Comparison of ENCODE assay signal across 1 cellular context in the genomic region with DNA sequence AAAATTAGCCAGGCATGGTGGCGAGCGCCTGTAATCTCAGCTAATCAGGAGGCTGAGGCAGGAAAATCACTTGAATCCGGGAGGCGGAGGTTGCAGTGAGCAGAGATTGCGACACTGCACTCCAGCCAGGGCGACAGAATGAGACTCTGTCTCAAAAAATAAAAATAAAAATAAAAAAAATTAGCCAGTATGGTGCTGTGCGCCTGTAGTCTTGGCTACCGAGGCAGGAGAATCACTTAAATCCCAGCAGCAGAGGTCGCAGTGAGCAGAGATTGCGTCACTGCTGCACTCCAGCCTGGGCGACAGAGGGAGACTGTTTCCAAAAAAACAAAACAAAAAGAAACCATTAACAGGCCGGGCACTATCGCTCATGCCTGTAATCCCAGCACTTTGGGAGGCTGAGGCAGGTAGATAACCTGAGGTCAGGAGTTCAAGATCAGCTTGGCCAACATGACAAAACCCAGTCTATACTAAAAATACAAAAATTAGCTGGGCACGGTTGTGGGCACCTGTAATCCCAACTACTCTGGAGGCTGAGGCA.
TF ChIP-seq lines count a peak whose summit lies in the region.
"Not testable (repeated sequence)": the region's sequence is repeated elsewhere in the genome, so short reads cannot be mapped to it uniquely, and the experiment has no call there.

No MANE protein-coding gene starts in this region.

TF ChIP-seq in HepG2, 621 proteins besides CTCF, POLR2A, EP300 and RAD21 (continued from another document and continues in another):
- 0 out of 2 replicates have a peak, but pooled peaks have one; percentile 36 for TF ChIP-seq ZHX2 (IDR thresholded peaks at IDR 0.05; ENCODE audit: low read depth)
- TF ChIP-seq ZHX2 (CRISPR knock-in tag; IDR thresholded peaks at IDR 0.05; ENCODE audit: borderline replicate concordance): not testable (repeated sequence)
- TF ChIP-seq ZNF232 (CRISPR knock-in tag; IDR thresholded peaks at IDR 0.05; ENCODE audit: borderline replicate concordance): 0 out of 2 replicates have a peak, but pooled peaks have one; percentile 34
- TF ChIP-seq CCAR2 (optimal IDR thresholded peaks at IDR 0.05; ENCODE audit: low read depth, low read length): peak; percentile 60
- peak; percentile 63 for TF ChIP-seq ZNF574 (CRISPR knock-in tag; IDR thresholded peaks at IDR 0.05)
- TF ChIP-seq NR2F2 (IDR thresholded peaks at IDR 0.05; ENCODE audit: borderline replicate concordance, low read depth): 0 out of 2 replicates have a peak, but pooled peaks have one; percentile 37
- peak; percentile 91 for TF ChIP-seq GATAD2A (CRISPR knock-in tag; IDR thresholded peaks at IDR 0.05)
- peak; percentile 60; the same call in 1 of the 2 replicates for TF ChIP-seq ARID4A (CRISPR knock-in tag; IDR thresholded peaks at IDR 0.05; ENCODE audit: borderline replicate concordance)
- TF ChIP-seq RXRB (CRISPR knock-in tag; IDR thresholded peaks at IDR 0.05; ENCODE audit: borderline replicate concordance): peak; percentile 70; the same call in 1 of the 2 replicates
- TF ChIP-seq FOXP4 (CRISPR knock-in tag; IDR thresholded peaks at IDR 0.05): peak; percentile 69
- TF ChIP-seq ZNF556 (CRISPR knock-in tag; IDR thresholded peaks at IDR 0.05; ENCODE audit: borderline replicate concordance): peak; percentile 48; the same call in 1 of the 2 replicates
- TF ChIP-seq ZNF224 (CRISPR knock-in tag; IDR thresholded peaks at IDR 0.05): peak; percentile 56; the same call in 1 of the 2 replicates
- TF ChIP-seq XRCC5 (optimal IDR thresholded peaks at IDR 0.05; ENCODE audit: low read length): peak; percentile 95
- peak; percentile 85 for TF ChIP-seq ZNF205 (CRISPR knock-in tag; IDR thresholded peaks at IDR 0.05)
- peak; percentile 28 for TF ChIP-seq TBL1XR1 (IDR thresholded peaks at IDR 0.05; ENCODE audit: borderline replicate concordance, low read length, partially characterized antibody)
- 0 out of 2 replicates have a peak, but pooled peaks have one; percentile 21 for TF ChIP-seq ZNF276 (CRISPR knock-in tag; IDR thresholded peaks at IDR 0.05; ENCODE audit: low read depth)
- peak; percentile 67; the same call in 1 of the 2 replicates for TF ChIP-seq ZBED4 (CRISPR knock-in tag; IDR thresholded peaks at IDR 0.05; ENCODE audit: borderline replicate concordance)
- peak; percentile 78 for TF ChIP-seq FOXO1 (CRISPR knock-in tag; IDR thresholded peaks at IDR 0.05)
